Comparison of ENCODE assay signal across 31 cellular contexts in the genomic region with DNA sequence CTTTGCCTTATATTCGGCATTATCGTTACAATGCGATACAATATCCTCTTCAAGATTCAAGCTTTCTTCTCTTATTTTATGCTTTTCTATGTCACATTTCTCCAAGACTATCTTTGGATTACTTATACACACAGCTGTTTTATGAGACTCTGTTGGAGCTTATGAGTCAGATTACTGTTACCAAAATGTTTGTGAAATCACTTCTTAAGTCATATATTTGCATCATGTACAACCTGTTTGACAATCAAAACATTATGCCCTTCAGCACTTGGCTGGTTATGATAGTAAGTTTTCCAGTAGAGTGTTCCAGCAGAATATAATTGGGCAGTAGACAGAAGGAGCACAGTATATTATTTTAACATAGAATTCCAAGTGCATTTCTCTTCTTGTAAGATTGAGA. TPM values are rescaled to one million over a fixed set of nuclear protein-coding genes. Genes with fewer than 3 reads are reported as not detected.
DNase-seq lines count a peak whose midpoint lies in the region; ATAC-seq, FAIRE-seq and TF ChIP-seq lines count a peak whose summit lies in the region.
"Had no signal": no experiment of that assay in that cellular context is flagged by ENCODE, and none has a peak within 500 bp of the region (broad histone marks: within the 10 kb centered on the region; RNA-seq: fewer than 3 reads in every experiment).

No MANE protein-coding gene starts in this region.

- H3K4me1 ChIP-seq in foreskin keratinocyte = no peaks in the 10 kb centered on the region
- H3K4me1 ChIP-seq in kidney (ENCODE audit: control insufficient read depth in 1 of 2, insufficient read depth in 1 of 2, low read depth in 1 of 2, low read length in 2 of 2) = no peaks in the 10 kb centered on the region
- H3K4me1 ChIP-seq: BLaER1, body of pancreas, prostate gland, uterus had no signal

- H3K9ac ChIP-seq in kidney (ENCODE audit: low read length in 2 of 2) = no peak overlapping the region
- H3K9ac ChIP-seq: BLaER1, KMS-11 had no signal

- peaks cover 0 to 2% of the 10 kb centered on the region in 2 donors for H3K9me3 ChIP-seq in kidney (ENCODE audit: control insufficient read depth in 1 of 2, low read length in 2 of 2)
- H3K9me3 ChIP-seq: BLaER1, body of pancreas, prostate gland, uterus had no signal

- intact Hi-C loops in activated CD4-positive, alpha-beta T cell treated with anti-CD3 and anti-CD28 coated beads, Interleukin-2, amount 10 ng/mL, durations not matched to agents 24 days and 14 days (cut with micrococcal nuclease) = no loop called here
- intact Hi-C loops in kidney (cut with DNase I) = no loop called here

- H3K4me3 ChIP-seq in epithelial cell of esophagus (ENCODE audit: low read length) (no peak overlapping the region), kidney (ENCODE audit: low read length in 2 of 2) (no peak overlapping the region)
- H3K4me3 ChIP-seq: BLaER1, body of pancreas, prostate gland, SK-N-MC, uterus had no signal

- H3K27ac Mint-ChIP-seq in activated CD4-positive, alpha-beta T cell treated with anti-CD3 and anti-CD28 coated beads, Interleukin-2, amount 10 ng/mL, durations not matched to agents 24 days and 14 days = no peak overlapping the region
- H3K27ac Mint-ChIP-seq: activated CD8-positive, alpha-beta T cell treated with anti-CD3 and anti-CD28 coated beads, Interleukin-2, amount 10 ng/mL, durations not matched to agents 7 days and 5 days; activated naive CD8-positive, alpha-beta T cell treated with anti-CD3 and anti-CD28 coated beads, Interleukin-2, amount 10 ng/mL, durations not matched to agents 7 days and 5 days; H9; naive thymus-derived CD8-positive, alpha-beta T cell; stimulated activated naive CD8-positive, alpha-beta T cell treated with anti-CD3 and anti-CD28 coated beads, Interleukin-15, Interleukin-2, amounts not matched to agents 100 ng/mL and 50 ng/mL, for 24 hours had no signal

- no peaks in the 10 kb centered on the region for H3K4me1 Mint-ChIP-seq in activated CD4-positive, alpha-beta T cell treated with anti-CD3 and anti-CD28 coated beads, Interleukin-2, amount 10 ng/mL, durations not matched to agents 24 days and 14 days
- H3K4me1 Mint-ChIP-seq: activated naive CD8-positive, alpha-beta T cell treated with anti-CD3 and anti-CD28 coated beads, Interleukin-2, amount 10 ng/mL, durations not matched to agents 7 days and 5 days; naive thymus-derived CD8-positive, alpha-beta T cell had no signal

- FAIRE-seq in kidney (lab: Jason Lieb, UNC) = no peak
- FAIRE-seq: A204.1, HTR-8/SVneo, islet of Langerhans had no signal

- no peaks in the 10 kb centered on the region for H3K36me3 ChIP-seq in kidney (ENCODE audit: control insufficient read depth in 1 of 2, insufficient read depth in 2 of 2, low read length in 2 of 2)
- H3K36me3 ChIP-seq: BLaER1, prostate gland, uterus had no signal

- H3K9me3 Mint-ChIP-seq in activated CD4-positive, alpha-beta T cell treated with anti-CD3 and anti-CD28 coated beads, Interleukin-2, amount 10 ng/mL, durations not matched to agents 24 days and 14 days = no peaks in the 10 kb centered on the region
- H3K9me3 Mint-ChIP-seq: activated naive CD8-positive, alpha-beta T cell treated with anti-CD3 and anti-CD28 coated beads, Interleukin-2, amount 10 ng/mL, durations not matched to agents 7 days and 5 days; stimulated activated naive CD8-positive, alpha-beta T cell treated with anti-CD3 and anti-CD28 coated beads, Interleukin-15, Interleukin-2, amounts not matched to agents 100 ng/mL and 50 ng/mL, for 24 hours had no signal

- TF ChIP-seq CTCF in AG09319 (IDR thresholded peaks at IDR 0.05; ENCODE audit: low read depth, low read length) = no peak
- no peak for TF ChIP-seq CTCF in epithelial cell of esophagus (IDR thresholded peaks at IDR 0.05; ENCODE audit: insufficient read depth, low read depth, low read length, missing control alignments)
- no peak for TF ChIP-seq CTCF in foreskin keratinocyte (conservative IDR thresholded peaks at IDR 0.05)
- TF ChIP-seq CTCF in kidney (IDR thresholded peaks at IDR 0.05; ENCODE audit: borderline replicate concordance, extremely low read depth, insufficient read depth) = no peak

- no peak for ATAC-seq in foreskin keratinocyte
- ATAC-seq: activated CD8-positive, alpha-beta T cell treated with anti-CD3 and anti-CD28 coated beads, Interleukin-2, amount 10 ng/mL, durations not matched to agents 7 days and 5 days; body of pancreas; left ventricle myocardium superior; naive thymus-derived CD8-positive, alpha-beta T cell had no signal

- no peak overlapping the region for H3K27ac ChIP-seq in foreskin keratinocyte
- H3K27ac ChIP-seq in kidney (ENCODE audit: low read depth in 2 of 2, low read length in 2 of 2) = no peak overlapping the region
- H3K27ac ChIP-seq: BLaER1, body of pancreas, KMS-11, prostate gland, RWPE1, SK-N-MC, uterus had no signal

- peak; percentile 5 for DNase-seq in AG09319 (ENCODE audit: extremely low read depth, low read depth)
- DNase-seq in LHCN-M2 (ENCODE audit: low read depth) = peak; percentile 57
- DNase-seq in epithelial cell of esophagus (ENCODE audit: low read depth) = peak; percentile 81
- DNase-seq in foreskin keratinocyte = peak; percentile 18 to 35
- DNase-seq in NCI-H2196 treated with DMSO at 0.1 percent for 48 hours (lab: John Stamatoyannopoulos, UW; ENCODE audit: unreplicated experiment) = no peak
- no peak for DNase-seq in activated CD4-positive, alpha-beta T cell treated with anti-CD3 and anti-CD28 coated beads, Interleukin-2, amount 10 ng/mL, durations not matched to agents 24 days and 14 days
- DNase-seq in Kasumi-1 (lab: John Stamatoyannopoulos, UW) = no peak
- no peak for DNase-seq in kidney
- DNase-seq: activated CD4-positive, CD25-positive, alpha-beta regulatory T cell treated with anti-CD3 and anti-CD28 coated beads, Interleukin-2, amount 50 U/mL, for 72 hours; activated CD8-positive, alpha-beta T cell treated with anti-CD3 and anti-CD28 coated beads, Interleukin-2, amount 10 ng/mL, durations not matched to agents 7 days and 5 days; activated naive CD8-positive, alpha-beta T cell treated with anti-CD3 and anti-CD28 coated beads, Interleukin-2, amount 10 ng/mL, durations not matched to agents 7 days and 5 days; activated T-cell treated with anti-CD3 and anti-CD28 coated beads for 4 hours; body of pancreas; GF-D8; H9; left ventricle myocardium superior; MV-4-11; naive thymus-derived CD8-positive, alpha-beta T cell; NCI-H146; nucleus accumbens; uterus had no signal

- H3K4me3 Mint-ChIP-seq in activated CD4-positive, alpha-beta T cell treated with anti-CD3 and anti-CD28 coated beads, Interleukin-2, amount 10 ng/mL, durations not matched to agents 24 days and 14 days = no peak overlapping the region
- H3K4me3 Mint-ChIP-seq: activated CD8-positive, alpha-beta T cell treated with anti-CD3 and anti-CD28 coated beads, Interleukin-2, amount 10 ng/mL, durations not matched to agents 7 days and 5 days; activated naive CD8-positive, alpha-beta T cell treated with anti-CD3 and anti-CD28 coated beads, Interleukin-2, amount 10 ng/mL, durations not matched to agents 7 days and 5 days; H9; naive thymus-derived CD8-positive, alpha-beta T cell; stimulated activated naive CD8-positive, alpha-beta T cell treated with anti-CD3 and anti-CD28 coated beads, Interleukin-15, Interleukin-2, amounts not matched to agents 100 ng/mL and 50 ng/mL, for 24 hours had no signal

- peaks cover 3% of the 10 kb centered on the region for H3K27me3 ChIP-seq in foreskin keratinocyte
- H3K27me3 ChIP-seq: BLaER1, body of pancreas, uterus had no signal

- peaks cover 10% of the 10 kb centered on the region for H3K27me3 Mint-ChIP-seq in activated CD4-positive, alpha-beta T cell treated with anti-CD3 and anti-CD28 coated beads, Interleukin-2, amount 10 ng/mL, durations not matched to agents 24 days and 14 days

- H3K36me3 Mint-ChIP-seq in activated CD4-positive, alpha-beta T cell treated with anti-CD3 and anti-CD28 coated beads, Interleukin-2, amount 10 ng/mL, durations not matched to agents 24 days and 14 days (ENCODE audit: low read depth) = no peaks in the 10 kb centered on the region
- H3K36me3 Mint-ChIP-seq: activated naive CD8-positive, alpha-beta T cell treated with anti-CD3 and anti-CD28 coated beads, Interleukin-2, amount 10 ng/mL, durations not matched to agents 7 days and 5 days; naive thymus-derived CD8-positive, alpha-beta T cell had no signal

RNA-seq across cellular contexts. Expression of gene BMP6, which starts 35.1 kb away (rescaled TPM):
- total RNA-seq in LHCN-M2 (2014; rRNA removed) (0.06 TPM in 2 replicates), foreskin keratinocyte (0.18 and 2.3 TPM in 2 replicates), kidney (10.0 TPM)
- polyA plus RNA-seq in LHCN-M2 (2012) = 0.04 TPM
- polyA plus RNA-seq in foreskin keratinocyte (0.07 and 1.0 TPM in 2 replicates), kidney (ENCODE audit: insufficient read depth, low read depth, low replicate concordance) (5.0 TPM)
- 0.50 and 0.56 TPM in 2 replicates for total RNA-seq in activated CD4-positive, alpha-beta T cell treated with anti-CD3 and anti-CD28 coated beads, Interleukin-2, amount 10 ng/mL, durations not matched to agents 24 days and 14 days
- total RNA-seq: activated CD8-positive, alpha-beta T cell treated with anti-CD3 and anti-CD28 coated beads, Interleukin-2, amount 10 ng/mL, durations not matched to agents 7 days and 5 days; activated naive CD8-positive, alpha-beta T cell treated with anti-CD3 and anti-CD28 coated beads, Interleukin-2, amount 10 ng/mL, durations not matched to agents 7 days and 5 days; naive thymus-derived CD8-positive, alpha-beta T cell; T-helper 1 cell treated with Interleukin-12 subunit alpha and Interleukin-12 subunit beta and Interleukin-4 antibody, amounts not matched to agents 30 ng/mL and 1 ng/mL, for 36 hours had no signal
- polyA plus RNA-seq: naive thymus-derived CD8-positive, alpha-beta T cell had no signal

Comparison
In these comparisons a context has a peak if more than half of its experiments do, and no peak if none do; other contexts are left out.
1. DNase-seq: peak in AG09319 (single experiment), LHCN-M2 (single experiment), epithelial cell of esophagus (single experiment) and foreskin keratinocyte (2 of 2); none in NCI-H2196 treated with DMSO at 0.1 percent for 48 hours (single experiment), activated CD4-positive, alpha-beta T cell treated with anti-CD3 and anti-CD28 coated beads, Interleukin-2, amount 10 ng/mL, durations not matched to agents 24 days and 14 days (single experiment), Kasumi-1 (0 of 2) and kidney (single experiment).